In the genomic region with DNA sequence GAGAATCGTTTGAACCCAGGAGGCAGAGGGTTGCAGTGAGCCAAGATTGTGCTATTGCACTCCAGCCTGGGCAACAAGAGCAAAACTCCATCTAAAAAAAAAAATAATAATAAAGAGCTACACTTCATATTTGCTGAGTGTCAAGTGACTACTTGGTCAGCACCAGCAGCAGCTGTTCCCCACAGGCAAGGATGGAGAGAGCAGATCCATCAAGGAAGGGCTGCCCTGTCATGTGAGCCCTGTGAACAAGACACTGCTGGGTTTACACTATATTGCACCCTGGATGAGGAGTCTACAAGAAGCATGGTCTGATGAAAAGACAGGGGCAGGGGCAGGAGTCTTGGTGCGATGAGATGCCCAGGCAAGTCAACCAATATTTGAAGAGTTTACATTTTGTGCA, we compare ENCODE assay signal across 18 cellular contexts. TPM values are rescaled to one million over a fixed set of nuclear protein-coding genes. Genes with fewer than 3 reads are reported as not detected.
DNase-seq lines count a peak whose midpoint lies in the region; ATAC-seq and TF ChIP-seq lines count a peak whose summit lies in the region.
"Had no signal": no experiment of that assay in that cellular context is flagged by ENCODE, and none has a peak within 500 bp of the region (broad histone marks: within the 10 kb centered on the region; RNA-seq: fewer than 3 reads in every experiment).

No MANE protein-coding gene starts in this region.

- DNase-seq in LHCN-M2 (ENCODE audit: low read depth) (peak; percentile 75), endothelial cell (ENCODE audit: low spot score) (no peak), nephron progenitor cell (no peak), type B pancreatic cell (ENCODE audit: extremely low spot score, unreplicated experiment) (no peak), mucosa of gallbladder (ENCODE audit: low spot score) (no peak), uterus (no peak)
- no peak for DNase-seq in stimulated activated CD4-positive, alpha-beta T cell treated with anti-CD3 and anti-CD28 coated beads, Interleukin-4, amount 100 ng/mL, for 1 hour
- DNase-seq: ACHN; BE2C; C1 segment of cervical spinal cord; Caco-2; CD4-positive, CD25-positive, alpha-beta regulatory T cell; GOT3; H7; HFFc6 had no signal

- H3K27me3 Mint-ChIP-seq in endothelial cell (ENCODE audit: unreplicated experiment) (peaks cover 4% of the 10 kb centered on the region), nephron progenitor cell (ENCODE audit: low read depth, poor library complexity) (peaks cover 4% of the 10 kb centered on the region), type B pancreatic cell (no peaks in the 10 kb centered on the region)
- H3K27me3 Mint-ChIP-seq: CD4-positive, CD25-positive, alpha-beta regulatory T cell had no signal

- no peaks in the 10 kb centered on the region for H3K27me3 ChIP-seq in uterus
- H3K27me3 ChIP-seq: BE2C had no signal

- H3K9me3 Mint-ChIP-seq in endothelial cell (ENCODE audit: unreplicated experiment) (no peaks in the 10 kb centered on the region), nephron progenitor cell (no peaks in the 10 kb centered on the region), type B pancreatic cell (no peaks in the 10 kb centered on the region)
- H3K9me3 Mint-ChIP-seq: CD4-positive, CD25-positive, alpha-beta regulatory T cell; HFFc6 had no signal

- intact Hi-C loops in uterus (cut with DNase I; ENCODE audit: low total_unique reads), result no loop called here

- H3K4me1 ChIP-seq in uterus, result peaks cover 7 to 8% of the 10 kb centered on the region in 2 donors
- H3K4me1 ChIP-seq: BE2C had no signal

- H3K4me3 Mint-ChIP-seq in endothelial cell (ENCODE audit: unreplicated experiment) (peak overlapping the region; percentile 37), nephron progenitor cell (peak overlapping the region; percentile 8), type B pancreatic cell (peak overlapping the region; percentile 68)
- H3K4me3 Mint-ChIP-seq: HFFc6 had no signal

- H3K9me3 ChIP-seq in uterus, result no peaks in the 10 kb centered on the region
- H3K9me3 ChIP-seq: BE2C, Caco-2 had no signal

- ATAC-seq in HG03565 (IDR thresholded peaks at IDR 0.05; ENCODE audit: unreplicated experiment), result no peak
- ATAC-seq: HCT116, HepG2 had no signal

- H3K4me3 ChIP-seq in uterus, result no peak overlapping the region

- H3K4me1 Mint-ChIP-seq in endothelial cell (ENCODE audit: unreplicated experiment), result peaks cover 31% of the 10 kb centered on the region
- peaks cover 53% of the 10 kb centered on the region for H3K4me1 Mint-ChIP-seq in nephron progenitor cell
- peaks cover 41% of the 10 kb centered on the region for H3K4me1 Mint-ChIP-seq in type B pancreatic cell (ENCODE audit: unreplicated experiment)

- no peaks in the 10 kb centered on the region for H3K36me3 ChIP-seq in uterus
- H3K36me3 ChIP-seq: BE2C had no signal

- TF ChIP-seq POLR2A in uterus (IDR thresholded peaks at IDR 0.05), result no peak

- TF ChIP-seq CTCF in endothelial cell (IDR thresholded peaks at IDR 0.05; ENCODE audit: unreplicated experiment) (no peak), nephron progenitor cell (IDR thresholded peaks at IDR 0.05) (no peak), type B pancreatic cell (conservative IDR thresholded peaks at IDR 0.05) (no peak), uterus (IDR thresholded peaks at IDR 0.05) (no peak)

- H3K27ac ChIP-seq in uterus, result no peak overlapping the region

- H3K36me3 Mint-ChIP-seq in endothelial cell (ENCODE audit: low read depth, unreplicated experiment), result peaks cover 16% of the 10 kb centered on the region
- H3K36me3 Mint-ChIP-seq in nephron progenitor cell (ENCODE audit: low read depth), result peaks cover 16% of the 10 kb centered on the region
- H3K36me3 Mint-ChIP-seq in type B pancreatic cell, result peaks cover 13% of the 10 kb centered on the region

- H3K27ac Mint-ChIP-seq in endothelial cell (ENCODE audit: unreplicated experiment) (no peak overlapping the region), nephron progenitor cell (no peak overlapping the region), type B pancreatic cell (no peak overlapping the region)
- H3K27ac Mint-ChIP-seq: CD4-positive, CD25-positive, alpha-beta regulatory T cell; HFFc6 had no signal

RNA-seq across cellular contexts. Expression of a gene that starts 3.6 kb away (rescaled TPM):
- 18.0 and 23.3 TPM in 2 replicates for total RNA-seq in LHCN-M2 (2014; rRNA removed)
- 10.7 TPM for polyA plus RNA-seq in LHCN-M2 (2012)
- total RNA-seq in endothelial cell (ENCODE audit: unreplicated experiment), result 106 TPM
- total RNA-seq in type B pancreatic cell (ENCODE audit: low replicate concordance), result 51.8 and 54.1 TPM in 2 replicates
- total RNA-seq in mucosa of gallbladder, result 29.7 TPM
- 10 to 100 TPM in 2 of 4 donors, 1 to 10 TPM in 2; 4.7 to 26.6 (median 13.6) TPM for total RNA-seq in uterus

RNA-seq across cellular contexts. Expression of a gene that starts 36.7 kb away (rescaled TPM):
- total RNA-seq in LHCN-M2 (2014; rRNA removed) (32.8 and 36.8 TPM in 2 replicates), endothelial cell (ENCODE audit: unreplicated experiment) (31.2 TPM), type B pancreatic cell (ENCODE audit: low replicate concordance) (37.9 and 41.8 TPM in 2 replicates), mucosa of gallbladder (39.1 TPM), uterus (10 to 100 TPM in 3 of 4 donors, 1 to 10 TPM in 1; 9.4 to 66.9 (median 26.0) TPM)
- polyA plus RNA-seq in LHCN-M2 (2012), result 19.6 TPM

RNA-seq across cellular contexts. Expression of a gene that starts 36.8 kb away (rescaled TPM):
- total RNA-seq in LHCN-M2 (2014; rRNA removed), result 9.0 and 11.0 TPM in 2 replicates
- polyA plus RNA-seq in LHCN-M2 (2012), result 10.4 TPM
- 15.9 TPM for total RNA-seq in endothelial cell (ENCODE audit: unreplicated experiment)
- 11.9 and 12.7 TPM in 2 replicates for total RNA-seq in type B pancreatic cell (ENCODE audit: low replicate concordance)
- 13.7 TPM for total RNA-seq in mucosa of gallbladder
- total RNA-seq in uterus, result 10 to 100 TPM in 2 of 4 donors, 1 to 10 TPM in 2; 1.8 to 41.5 (median 12.7) TPM

Comparison
In these comparisons a context has a peak if more than half of its experiments do, and no peak if none do; other contexts are left out.
1. H3K4me3 Mint-ChIP-seq: peak in every context shown above with its lines; median percentile 68 in type B pancreatic cell; 37 in endothelial cell; 8 in nephron progenitor cell.